8 cellular contexts compared by ENCODE assay signal in genomic region chr6:53795254-53795701, GRCh38. TPM values are rescaled to one million over a fixed set of nuclear protein-coding genes. Genes with fewer than 3 reads are reported as not detected.
DNase-seq lines count a peak whose midpoint lies in the region; ATAC-seq and TF ChIP-seq lines count a peak whose summit lies in the region.

No MANE protein-coding gene starts in this region.

- no peaks in the 10 kb centered on the region for H3K79me1 ChIP-seq in neuronal stem cell (ENCODE audit: low read depth, low read length)

- TF ChIP-seq CTCF in RWPE2 (IDR thresholded peaks at IDR 0.05; ENCODE audit: poor library complexity, severe bottlenecking): no peak

- peak overlapping the region; percentile 90 for H3K4me2 ChIP-seq in neuronal stem cell (ENCODE audit: insufficient read depth, low read length, poor library complexity, severe bottlenecking)

- no peak overlapping the region for H3K4ac ChIP-seq in neuronal stem cell (ENCODE audit: low read length)

- H3K4me1 ChIP-seq in RWPE2 (ENCODE audit: insufficient read depth, poor library complexity, severe bottlenecking) (peaks cover 15% of the 10 kb centered on the region), esophagus (ENCODE audit: control insufficient read depth in 2 of 2, insufficient read depth in 2 of 2, low read length in 1 of 2) (peaks cover 0 to 3% of the 10 kb centered on the region in 2 donors), neuronal stem cell (ENCODE audit: control insufficient read depth in 2 of 2, insufficient read depth in 1 of 2, low read depth in 1 of 2, low read length in 2 of 2) (peaks cover 3 to 6% of the 10 kb centered on the region in 2 donors)

- no peak overlapping the region for H2BK120ac ChIP-seq in neuronal stem cell (ENCODE audit: low read depth, low read length)

- 1% methylated on average over 21 to 28 of the region's 28 CpGs for WGBS in esophagus, 2 donors
- no CpG with 5 or more reads among the region's 28 CpGs for WGBS in neuronal stem cell (ENCODE audit: extremely low coverage in 2 of 2, insufficient read length in 2 of 2, insufficient replicate concordance in 1 of 2), 2 donors

- H3K27me3 ChIP-seq in RWPE2 (ENCODE audit: insufficient read depth, poor library complexity, severe bottlenecking) (no peaks in the 10 kb centered on the region), esophagus (ENCODE audit: control insufficient read depth in 1 of 2, insufficient read depth in 2 of 2, low read length in 2 of 2) (no peaks in the 10 kb centered on the region), neuronal stem cell (ENCODE audit: control insufficient read depth in 3 of 3, insufficient read depth in 3 of 3, low read depth in 1 of 3, low read length in 3 of 3) (peaks cover 0 to 3% (median 2%) of the 10 kb centered on the region in 3 experiments)

- H4K8ac ChIP-seq in neuronal stem cell (ENCODE audit: low read depth, low read length): no peak overlapping the region

- peak overlapping the region; percentile 94 for H2AFZ ChIP-seq in neuronal stem cell (ENCODE audit: low read length)

- peak overlapping the region; percentile 82 for H3K18ac ChIP-seq in neuronal stem cell (ENCODE audit: low read length)

- H3K36me3 ChIP-seq in RWPE2 (ENCODE audit: low read depth): no peaks in the 10 kb centered on the region
- no peaks in the 10 kb centered on the region for H3K36me3 ChIP-seq in esophagus (ENCODE audit: control insufficient read depth in 2 of 2, insufficient read depth in 2 of 2, low read length in 1 of 2)
- H3K36me3 ChIP-seq in neuronal stem cell (replicated peaks in 1 of 2; ENCODE audit: control insufficient read depth in 2 of 2, insufficient read depth in 2 of 2, low read length in 2 of 2): no peaks in the 10 kb centered on the region

- H4K91ac ChIP-seq in neuronal stem cell (ENCODE audit: low read depth, low read length, poor library complexity): no peak overlapping the region

- peak overlapping the region; percentile 69 for H3K27ac ChIP-seq in RWPE2 (ENCODE audit: poor library complexity, severe bottlenecking)
- H3K27ac ChIP-seq in esophagus (ENCODE audit: low read depth in 2 of 2, low read length in 1 of 2): peak overlapping the region; percentile 76 to 93
- H3K27ac ChIP-seq in neuronal stem cell (replicated peaks; ENCODE audit: low read length): peak overlapping the region; percentile 65

- H2BK15ac ChIP-seq in neuronal stem cell (ENCODE audit: low read length): peak overlapping the region; percentile 99

- no peak overlapping the region for H2BK12ac ChIP-seq in neuronal stem cell (ENCODE audit: low read length)

- H3K4me3 ChIP-seq in RWPE2 (ENCODE audit: severe bottlenecking) (peak overlapping the region; percentile 51), esophagus (ENCODE audit: low read depth in 1 of 2, low read length in 2 of 2) (peak overlapping the region; percentile 74 to 84), neuronal stem cell (ENCODE audit: low read length in 2 of 2) (peak overlapping the region; percentile 81 to 90)

- peak overlapping the region; percentile 80 for H3K23ac ChIP-seq in neuronal stem cell (ENCODE audit: low read depth, low read length, poor library complexity)

- no peak overlapping the region for H2AK5ac ChIP-seq in neuronal stem cell (ENCODE audit: low read depth, low read length)

- peak overlapping the region; percentile 95 for H3K14ac ChIP-seq in neuronal stem cell (ENCODE audit: low read length)

- DNase-seq in RWPE2 (ENCODE audit: low spot score) (no peak), neuronal stem cell (ENCODE audit: low spot score) (no peak), DMS153 treated with DMSO at 0.1 percent for 48 hours (lab: John Stamatoyannopoulos, UW; ENCODE audit: unreplicated experiment) (no peak)

- H3K9me3 ChIP-seq in RWPE2 (ENCODE audit: severe bottlenecking): no peaks in the 10 kb centered on the region
- H3K9me3 ChIP-seq in esophagus (ENCODE audit: control insufficient read depth in 2 of 2, insufficient read depth in 1 of 2, low read depth in 1 of 2, low read length in 1 of 2): no peaks in the 10 kb centered on the region
- H3K9me3 ChIP-seq in neuronal stem cell (replicated peaks in 1 of 2; ENCODE audit: control insufficient read depth in 2 of 2, insufficient read depth in 1 of 2, low read depth in 1 of 2, low read length in 2 of 2): no peaks in the 10 kb centered on the region

- peak overlapping the region; percentile 97 for H3K9ac ChIP-seq in neuronal stem cell (ENCODE audit: low read depth, low read length, poor library complexity)

- peak overlapping the region; percentile 92 for H2BK5ac ChIP-seq in neuronal stem cell (ENCODE audit: low read length)

- ATAC-seq in GM18867 (IDR thresholded peaks at IDR 0.05; ENCODE audit: unreplicated experiment) (peak; percentile 23), HG03039 (IDR thresholded peaks at IDR 0.05; ENCODE audit: unreplicated experiment) (peak; percentile 26), RWPE2 (ENCODE audit: low read depth) (peak; percentile 37), HG02973 (IDR thresholded peaks at IDR 0.05; ENCODE audit: unreplicated experiment) (no peak), GM21515 (IDR thresholded peaks at IDR 0.05; ENCODE audit: unreplicated experiment) (no peak)

RNA-seq across cellular contexts. Expression of gene LRRC1, which starts 0.5 kb away (rescaled TPM):
- polyA plus RNA-seq in esophagus: 10 to 100 TPM; 13.6 to 15.2 TPM
- 7.5 TPM for polyA plus RNA-seq in neuronal stem cell (2013, experiment 1 of 2)
- 7.4 TPM for polyA plus RNA-seq in neuronal stem cell (2013, experiment 2 of 2)

Comparison
In these comparisons a context has a peak if more than half of its experiments do, and no peak if none do; other contexts are left out.
1. ATAC-seq: peak in GM18867 (single experiment), HG03039 (single experiment) and RWPE2 (single experiment); none in HG02973 (single experiment) and GM21515 (single experiment).
2. Peak in every context shown above with its lines, with median percentiles within 50 percentile points of each other: H3K27ac ChIP-seq and H3K4me3 ChIP-seq.